In genomic region chr9:124251188-124251587, GRCh38 we compare ENCODE assay signal across 25 cellular contexts. TPM values are rescaled to one million over a fixed set of nuclear protein-coding genes. Genes with fewer than 3 reads are reported as not detected.
DNase-seq lines count a peak whose midpoint lies in the region; ATAC-seq and TF ChIP-seq lines count a peak whose summit lies in the region.
"Had no signal": no experiment of that assay in that cellular context is flagged by ENCODE, and none has a peak within 500 bp of the region (broad histone marks: within the 10 kb centered on the region; RNA-seq: fewer than 3 reads in every experiment).

No MANE protein-coding gene starts in this region.

- peak in 1 of 3 donors; percentile 11 for DNase-seq in right cardiac atrium
- no peak for DNase-seq in heart left ventricle
- DNase-seq in NCI-H1694 treated with DMSO at 0.1 percent for 48 hours (lab: John Stamatoyannopoulos, UW) = peak; percentile 31
- DNase-seq in endodermal cell = peak; percentile 45
- peak; percentile 36 for DNase-seq in sigmoid colon
- no peak for DNase-seq in MG63
- no peak for DNase-seq in WERI-Rb-1
- DNase-seq: activated CD4-positive, alpha-beta T cell treated with anti-CD3 and anti-CD28 coated beads, Interleukin-2, amount 50 U/mL, for 48 hours; activated CD4-positive, CD25-positive, alpha-beta regulatory T cell; heart right ventricle; NCI-H1092 treated with DMSO at 0.1 percent for 48 hours; NCI-H2029; NCI-H82; stimulated activated naive CD8-positive, alpha-beta T cell treated with anti-CD3 and anti-CD28 coated beads, Interleukin-15, Interleukin-2, amounts not matched to agents 100 U/mL and 50 U/mL, for 24 hours had no signal

- H3K4me3 Mint-ChIP-seq in endodermal cell = no peak overlapping the region
- H3K4me3 Mint-ChIP-seq: activated naive CD8-positive, alpha-beta T cell; dendritic cell treated with granulocyte-macrophage colony-stimulating factor and Interleukin-4, amounts not matched to agents 40 ng/mL and 50 ng/mL, for 4 days; GM23338 had no signal

- no peak for TF ChIP-seq CTCF in heart left ventricle (IDR thresholded peaks at IDR 0.05)
- TF ChIP-seq CTCF in endodermal cell (conservative IDR thresholded peaks at IDR 0.05) = no peak
- TF ChIP-seq CTCF in sigmoid colon (IDR thresholded peaks at IDR 0.05) = no peak
- no peak for TF ChIP-seq CTCF in WERI-Rb-1 (IDR thresholded peaks at IDR 0.05; ENCODE audit: low read depth, low read length)

- 54% methylated on average over 5 of the region's 5 CpGs for WGBS in right cardiac atrium
- WGBS in heart left ventricle, 4 donors = 40 to 53% (median 47%) methylated on average over 4 to 5 of the region's 5 CpGs
- whole genome bisulfite sequencing in endodermal cell (ENCODE audit: insufficient coverage in 1 of 2, insufficient read length in 1 of 2), 2 experiments = 90 to 92% methylated on average over 2 to 4 of the region's 5 CpGs
- 83 to 93% methylated on average over 5 of the region's 5 CpGs for WGBS in sigmoid colon, 2 donors

- H3K36me3 ChIP-seq in heart left ventricle (no peaks in the 10 kb centered on the region), endodermal cell (ENCODE audit: control insufficient read depth, insufficient read depth, low read length) (no peaks in the 10 kb centered on the region), sigmoid colon (no peaks in the 10 kb centered on the region), MG63 (no peaks in the 10 kb centered on the region), WERI-Rb-1 (no peaks in the 10 kb centered on the region)
- H3K36me3 ChIP-seq: ascending aorta, esophagus muscularis mucosa, heart right ventricle, uterus had no signal

- H3K36me3 Mint-ChIP-seq in endodermal cell (ENCODE audit: low read depth) = no peaks in the 10 kb centered on the region
- H3K36me3 Mint-ChIP-seq: activated naive CD8-positive, alpha-beta T cell; CD4-positive, CD25-positive, alpha-beta regulatory T cell had no signal

- no peak overlapping the region for H3K9ac ChIP-seq in endodermal cell (ENCODE audit: extremely low read depth, low read length, poor library complexity, severe bottlenecking)

- no peak overlapping the region for H3K4me3 ChIP-seq in right cardiac atrium (ENCODE audit: low read length)
- H3K4me3 ChIP-seq in heart left ventricle = no peak overlapping the region
- no peak overlapping the region for H3K4me3 ChIP-seq in endodermal cell (ENCODE audit: low read length)
- no peak overlapping the region for H3K4me3 ChIP-seq in sigmoid colon
- no peak overlapping the region for H3K4me3 ChIP-seq in MG63
- H3K4me3 ChIP-seq in WERI-Rb-1 (ENCODE audit: low read depth, low read length) = no peak overlapping the region
- H3K4me3 ChIP-seq: ascending aorta, esophagus muscularis mucosa, GM23338, heart right ventricle, lung, testis, uterus had no signal

- TF ChIP-seq POLR2A in heart left ventricle (IDR thresholded peaks at IDR 0.05) = no peak
- no peak for TF ChIP-seq POLR2A in sigmoid colon (IDR thresholded peaks at IDR 0.05)

- H3K4me1 ChIP-seq in right cardiac atrium (ENCODE audit: control insufficient read depth, insufficient read depth, low read length) (no peaks in the 10 kb centered on the region), heart left ventricle (peaks cover 0 to 23% (median 8%) of the 10 kb centered on the region in 12 donors), endodermal cell (ENCODE audit: control insufficient read depth, insufficient read depth, low read length) (peaks cover 2% of the 10 kb centered on the region), sigmoid colon (no peaks in the 10 kb centered on the region)
- H3K4me1 ChIP-seq: ascending aorta, uterus had no signal

- ATAC-seq in right cardiac atrium = peak; percentile 16 to 63
- ATAC-seq in heart left ventricle = no peak
- ATAC-seq in HG03139 (IDR thresholded peaks at IDR 0.05; ENCODE audit: unreplicated experiment) = no peak
- ATAC-seq: stimulated activated naive CD8-positive, alpha-beta T cell treated with anti-CD3 and anti-CD28 coated beads, Interleukin-15, Interleukin-2, amounts not matched to agents 100 U/mL and 50 U/mL, for 24 hours had no signal

- H3K9me3 ChIP-seq in right cardiac atrium (ENCODE audit: control insufficient read depth, low read length) (no peaks in the 10 kb centered on the region), heart left ventricle (no peaks in the 10 kb centered on the region), endodermal cell (ENCODE audit: control insufficient read depth, low read length) (no peaks in the 10 kb centered on the region), sigmoid colon (no peaks in the 10 kb centered on the region), MG63 (no peaks in the 10 kb centered on the region), WERI-Rb-1 (ENCODE audit: severe bottlenecking) (no peaks in the 10 kb centered on the region)
- H3K9me3 ChIP-seq: ascending aorta, esophagus muscularis mucosa, heart right ventricle, testis, uterus had no signal

- H3K27me3 Mint-ChIP-seq in endodermal cell (ENCODE audit: insufficient read depth) = peaks cover 1% of the 10 kb centered on the region
- H3K27me3 Mint-ChIP-seq: dendritic cell treated with granulocyte-macrophage colony-stimulating factor and Interleukin-4, amounts not matched to agents 40 ng/mL and 50 ng/mL, for 4 days had no signal

- H3K4me1 Mint-ChIP-seq in endodermal cell = peaks cover 7% of the 10 kb centered on the region

- H3K27ac ChIP-seq in right cardiac atrium (ENCODE audit: low read length) = no peak overlapping the region
- H3K27ac ChIP-seq in heart left ventricle = peak overlapping the region in 1 of 12 donors; percentile 28
- no peak overlapping the region for H3K27ac ChIP-seq in endodermal cell (ENCODE audit: low read depth, low read length)
- no peak overlapping the region for H3K27ac ChIP-seq in sigmoid colon
- H3K27ac ChIP-seq in WERI-Rb-1 = no peak overlapping the region
- H3K27ac ChIP-seq: ascending aorta, esophagus muscularis mucosa, foreskin keratinocyte, testis, uterus had no signal

- no peaks in the 10 kb centered on the region for H3K9me3 Mint-ChIP-seq in endodermal cell
- H3K9me3 Mint-ChIP-seq: CD4-positive, CD25-positive, alpha-beta regulatory T cell; dendritic cell treated with granulocyte-macrophage colony-stimulating factor and Interleukin-4, amounts not matched to agents 40 ng/mL and 50 ng/mL, for 4 days; GM23338 had no signal

- TF ChIP-seq EP300 in sigmoid colon (IDR thresholded peaks at IDR 0.05) = no peak

- intact Hi-C loops in right cardiac atrium (cut with DNase I) (no loop called here), heart left ventricle (cut with DNase I) (loop anchor here in 1 of 10 donors (10.0 kb wide), 1 partner anchor 116 kb away; no protein-coding TSS in a partner anchor), sigmoid colon (cut with DNase I) (loop anchor here (5.0 kb wide), 1 partner anchor 41 kb away; no protein-coding TSS in a partner anchor)

- no peak overlapping the region for H3K27ac Mint-ChIP-seq in endodermal cell
- H3K27ac Mint-ChIP-seq: activated naive CD8-positive, alpha-beta T cell; CD4-positive, CD25-positive, alpha-beta regulatory T cell; dendritic cell treated with granulocyte-macrophage colony-stimulating factor and Interleukin-4, amounts not matched to agents 40 ng/mL and 50 ng/mL, for 4 days; GM23338 had no signal

- H3K27me3 ChIP-seq in right cardiac atrium (ENCODE audit: control insufficient read depth, insufficient read depth) (no peaks in the 10 kb centered on the region), heart left ventricle (no peaks in the 10 kb centered on the region), endodermal cell (ENCODE audit: control insufficient read depth, insufficient read depth, low read length, poor library complexity, severe bottlenecking) (no peaks in the 10 kb centered on the region), sigmoid colon (no peaks in the 10 kb centered on the region), MG63 (no peaks in the 10 kb centered on the region), WERI-Rb-1 (ENCODE audit: insufficient read depth, low read depth, severe bottlenecking) (no peaks in the 10 kb centered on the region)
- H3K27me3 ChIP-seq: ascending aorta, esophagus muscularis mucosa, foreskin keratinocyte, heart right ventricle, testis, uterus had no signal

RNA-seq across cellular contexts. Expression of gene NEK6, which starts 6.6 kb away (rescaled TPM):
- 10 to 100 TPM; 12.0 to 19.2 (median 15.6) TPM for total RNA-seq in right cardiac atrium
- polyA plus RNA-seq in right cardiac atrium = 4.7 TPM
- 10 to 100 TPM in 2 of 9 donors, 1 to 10 TPM in 7; 5.0 to 42.4 (median 6.8) TPM for total RNA-seq in heart left ventricle
- 1 to 10 TPM; 1.8 to 4.0 TPM for polyA plus RNA-seq in heart left ventricle
- total RNA-seq in endodermal cell = 10 to 100 TPM; 17.1 to 32.5 TPM
- 18.7 TPM for polyA plus RNA-seq in endodermal cell (2013, experiment 1 of 2)
- polyA plus RNA-seq in endodermal cell (2013, experiment 2 of 2) = 19.7 TPM
- 10 to 100 TPM in 2 of 4 donors, 1 to 10 TPM in 2; 8.2 to 24.1 (median 14.2) TPM for total RNA-seq in sigmoid colon
- polyA plus RNA-seq in sigmoid colon = 10 to 100 TPM; 13.8 to 36.2 (median 24.7) TPM
- 25.0 and 33.1 TPM in 2 replicates for total RNA-seq in MG63 (2014; rRNA removed; shearing (Covaris generic); ENCODE audit: low replicate concordance)

Comparison
In these comparisons a context has a peak if more than half of its experiments do, and no peak if none do; other contexts are left out.
1. ATAC-seq: peak in right cardiac atrium (2 of 2); none in heart left ventricle (0 of 4) and HG03139 (single experiment).
2. DNase-seq: peak in NCI-H1694 treated with DMSO at 0.1 percent for 48 hours (single experiment), endodermal cell (single experiment) and sigmoid colon (single experiment); none in heart left ventricle (0 of 5), MG63 (single experiment) and WERI-Rb-1 (single experiment).